ENCODE assay signal across 9 cellular contexts in the genomic region with DNA sequence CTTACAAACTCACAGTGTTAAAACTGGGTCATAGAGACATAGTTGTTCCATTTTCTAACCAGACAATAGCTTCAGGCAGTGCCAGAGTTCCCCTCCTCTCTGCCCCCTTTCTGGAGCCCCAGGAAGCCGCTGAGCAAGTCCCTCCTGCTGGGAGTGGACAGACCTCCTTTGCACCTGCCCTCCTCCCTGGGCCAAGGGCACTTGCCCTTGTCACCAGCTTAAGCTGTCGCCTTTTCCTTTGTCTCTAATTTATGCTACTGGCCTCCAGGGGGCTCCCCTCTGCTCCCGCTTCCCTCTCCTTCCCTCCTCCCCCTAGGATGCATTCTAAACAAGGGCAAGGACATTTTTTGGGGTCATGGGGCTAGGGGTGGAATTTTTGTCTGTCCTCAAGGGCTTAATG.
DNase-seq lines count a peak whose midpoint lies in the region; ATAC-seq lines count a peak whose summit lies in the region.
"Had no signal": no experiment of that assay in that cellular context is flagged by ENCODE, and none has a peak within 500 bp of the region (broad histone marks: within the 10 kb centered on the region; RNA-seq: fewer than 3 reads in every experiment).

No MANE protein-coding gene starts in this region.

- ATAC-seq in left lobe of liver (peak; percentile 33), HG02870 (IDR thresholded peaks at IDR 0.05; ENCODE audit: unreplicated experiment) (no peak), HG03039 (IDR thresholded peaks at IDR 0.05; ENCODE audit: unreplicated experiment) (no peak), HG02678 (IDR thresholded peaks at IDR 0.05; ENCODE audit: unreplicated experiment) (no peak)
- ATAC-seq: naive thymus-derived CD4-positive, alpha-beta T cell had no signal

- DNase-seq in NCI-H2081 (lab: John Stamatoyannopoulos, UW), result peak; percentile 4 to 25
- no peak for DNase-seq in NCI-H2081 treated with DMSO at 0.1 percent for 48 hours (lab: John Stamatoyannopoulos, UW)
- DNase-seq in HUDEP-2 (lab: John Stamatoyannopoulos, UW; ENCODE audit: unreplicated experiment in 76 of 76), result peak in 53 of 76 experiments; percentile 9 to 71 (median 41)
- peak; percentile 4 for DNase-seq in SKM-1 (lab: John Stamatoyannopoulos, UW; ENCODE audit: unreplicated experiment)
- DNase-seq in left lobe of liver (ENCODE audit: low spot score), result no peak
- DNase-seq: naive thymus-derived CD4-positive, alpha-beta T cell had no signal

Comparison
In these comparisons a context has a peak if more than half of its experiments do, and no peak if none do; other contexts are left out.
1. DNase-seq: peak in NCI-H2081 (2 of 2), HUDEP-2 (53 of 76) and SKM-1 (single experiment); none in NCI-H2081 treated with DMSO at 0.1 percent for 48 hours (single experiment) and left lobe of liver (single experiment).